In genomic region chr7:26345837-26346236, GRCh38 we compare ENCODE assay signal across 18 cellular contexts. TPM values are rescaled to one million over a fixed set of nuclear protein-coding genes. Genes with fewer than 3 reads are reported as not detected.
DNase-seq lines count a peak whose midpoint lies in the region; ATAC-seq and TF ChIP-seq lines count a peak whose summit lies in the region.
"Had no signal": no experiment of that assay in that cellular context is flagged by ENCODE, and none has a peak within 500 bp of the region (broad histone marks: within the 10 kb centered on the region; RNA-seq: fewer than 3 reads in every experiment).

No MANE protein-coding gene starts in this region.

- ATAC-seq in foreskin keratinocyte, result no peak
- no peak for ATAC-seq in stimulated activated memory B cell treated with anti-CD40 and anti-IgM and Interleukin-4, amounts not matched to agents 10 μg/mL and 1 μg/mL and 100 μg/mL, for 72 hours
- no peak for ATAC-seq in activated CD4-positive, CD25-positive, alpha-beta regulatory T cell treated with anti-CD3 and anti-CD28 coated beads, Interleukin-2, amount 50 U/mL, for 24 hours

- peaks cover 57% of the 10 kb centered on the region for H3K4me1 Mint-ChIP-seq in stimulated activated memory B cell treated with anti-CD40 and anti-IgM and Interleukin-4, amounts not matched to agents 10 μg/mL and 1 μg/mL and 100 μg/mL, for 72 hours

- peaks cover 52% of the 10 kb centered on the region for H3K36me3 Mint-ChIP-seq in stimulated activated memory B cell treated with anti-CD40 and anti-IgM and Interleukin-4, amounts not matched to agents 10 μg/mL and 1 μg/mL and 100 μg/mL, for 72 hours

- no peaks in the 10 kb centered on the region for H3K27me3 ChIP-seq in H7 (ENCODE audit: control insufficient read depth, insufficient read depth, low read length)
- no peaks in the 10 kb centered on the region for H3K27me3 ChIP-seq in foreskin keratinocyte

- H3K4me1 ChIP-seq in foreskin keratinocyte, result peaks cover 9% of the 10 kb centered on the region
- H3K4me1 ChIP-seq: SJCRH30 had no signal

- DNase-seq in H7, result peak; percentile 52
- no peak for DNase-seq in foreskin keratinocyte
- DNase-seq in GM19240 (ENCODE audit: insufficient read length, low spot score), result no peak
- no peak for DNase-seq in NCI-H1092 treated with DMSO at 0.1 percent for 48 hours (lab: John Stamatoyannopoulos, UW)
- DNase-seq: C1 segment of cervical spinal cord, DND-41, KG1, MV-4-11, NCI-H1417 treated with DMSO at 0.1 percent for 48 hours, NCI-H1930, NCI-H345, NCI-H524 treated with DMSO at 0.1 percent for 48 hours, SJCRH30 had no signal

- no peak overlapping the region for H3K4me3 ChIP-seq in H7 (ENCODE audit: insufficient read depth, low read depth, low read length)
- H3K4me3 ChIP-seq: GM23248, SJCRH30 had no signal

- no peaks in the 10 kb centered on the region for H3K36me3 ChIP-seq in H7 (replicated peaks; ENCODE audit: control insufficient read depth, insufficient read depth, low read length)
- H3K36me3 ChIP-seq: SJCRH30 had no signal

- no peaks in the 10 kb centered on the region for H3K27me3 Mint-ChIP-seq in stimulated activated memory B cell treated with anti-CD40 and anti-IgM and Interleukin-4, amounts not matched to agents 10 μg/mL and 1 μg/mL and 100 μg/mL, for 72 hours

- no peaks in the 10 kb centered on the region for H3K9me3 Mint-ChIP-seq in stimulated activated memory B cell treated with anti-CD40 and anti-IgM and Interleukin-4, amounts not matched to agents 10 μg/mL and 1 μg/mL and 100 μg/mL, for 72 hours

- peak overlapping the region; percentile 31 for H3K27ac Mint-ChIP-seq in stimulated activated memory B cell treated with anti-CD40 and anti-IgM and Interleukin-4, amounts not matched to agents 10 μg/mL and 1 μg/mL and 100 μg/mL, for 72 hours

- TF ChIP-seq CTCF in VCaP (conservative IDR thresholded peaks at IDR 0.05), result no peak
- TF ChIP-seq CTCF in foreskin keratinocyte (conservative IDR thresholded peaks at IDR 0.05), result no peak

- H3K4me3 Mint-ChIP-seq in stimulated activated memory B cell treated with anti-CD40 and anti-IgM and Interleukin-4, amounts not matched to agents 10 μg/mL and 1 μg/mL and 100 μg/mL, for 72 hours, result no peak overlapping the region

- H3K27ac ChIP-seq in VCaP (peak overlapping the region; percentile 31; the same call in 1 of the 2 replicates), foreskin keratinocyte (peak overlapping the region; percentile 50)
- H3K27ac ChIP-seq: RWPE1, SJCRH30 had no signal

RNA-seq across cellular contexts. Expression of gene SNX10, which starts 54.2 kb away (rescaled TPM):
- 16.2 and 17.6 TPM in 2 replicates for total RNA-seq in H7 (2014; rRNA removed; shearing (Covaris generic))
- 7.4 and 11.9 TPM in 2 replicates for total RNA-seq in foreskin keratinocyte
- polyA plus RNA-seq in foreskin keratinocyte, result 4.1 and 4.6 TPM in 2 replicates
- total RNA-seq: SJCRH30 had no signal
